In the genomic region with DNA sequence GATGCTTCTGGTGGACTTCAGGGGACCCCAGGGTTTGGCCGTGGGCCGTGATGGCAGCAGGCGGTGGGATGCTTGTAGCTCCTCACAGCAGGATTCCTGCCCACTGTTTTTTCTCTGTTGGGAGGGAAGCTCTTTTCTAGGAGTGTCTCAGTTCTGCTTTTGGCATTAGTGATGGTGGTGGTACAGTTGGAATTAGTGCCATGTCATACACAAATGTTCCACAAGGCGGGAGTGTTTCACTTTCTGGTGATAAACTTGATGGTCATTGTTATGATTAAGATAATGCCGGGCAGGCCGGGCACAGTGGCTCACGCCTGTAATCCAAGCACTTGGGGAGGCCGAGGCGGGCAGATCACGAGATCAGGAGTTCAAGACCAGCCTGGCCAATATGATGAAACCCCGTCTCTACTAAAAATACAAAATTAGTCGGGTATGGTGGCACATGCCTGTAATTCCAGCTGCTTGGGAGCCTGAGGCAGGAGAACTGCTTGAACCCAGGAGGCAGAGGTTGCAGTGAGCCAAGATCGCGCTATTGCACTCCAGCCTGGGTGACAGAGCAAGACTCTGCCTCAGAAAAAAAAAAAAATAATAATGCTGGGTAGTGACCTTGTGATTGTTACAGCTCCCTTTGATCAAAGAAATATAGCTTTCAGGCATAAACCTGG, we compare ENCODE assay signal across 8 cellular contexts. TPM values are rescaled to one million over a fixed set of nuclear protein-coding genes. Genes with fewer than 3 reads are reported as not detected.
DNase-seq lines count a peak whose midpoint lies in the region; ATAC-seq and TF ChIP-seq lines count a peak whose summit lies in the region.
"Not testable (repeated sequence)": the region's sequence is repeated elsewhere in the genome, so short reads cannot be mapped to it uniquely, and the experiment has no call there.

No MANE protein-coding gene starts in this region.

- not testable (repeated sequence) for H3K4me3 ChIP-seq in fibroblast of the aortic adventitia (ENCODE audit: low read depth, low read length)

- peaks cover 12% of the 10 kb centered on the region for H3K36me3 Mint-ChIP-seq in memory B cell

- not testable (repeated sequence) for H3K27me3 Mint-ChIP-seq in memory B cell

- not testable (repeated sequence) for H3K4me3 Mint-ChIP-seq in memory B cell

- not testable (repeated sequence) for H3K4me1 Mint-ChIP-seq in memory B cell

- peak overlapping the region; percentile 35 for H3K27ac Mint-ChIP-seq in memory B cell

- H3K9me3 Mint-ChIP-seq in memory B cell: not testable (repeated sequence)

- peak; percentile 71 for ATAC-seq in memory B cell (ENCODE audit: low read depth)

- TF ChIP-seq CTCF in GM13977 (IDR thresholded peaks at IDR 0.05; ENCODE audit: extremely low read depth, insufficient read depth, missing control alignments): peak; percentile 61
- TF ChIP-seq CTCF in fibroblast of the aortic adventitia (IDR thresholded peaks at IDR 0.05; ENCODE audit: insufficient read depth, low read length): peak; percentile 80

- peak; percentile 79 for DNase-seq in Ammon's horn (ENCODE audit: low spot score)
- DNase-seq in GM13977 (ENCODE audit: low spot score): peak; percentile 66
- peak; percentile 10 to 71 (median 40) for DNase-seq in NCI-H1417 (lab: John Stamatoyannopoulos, UW)
- DNase-seq in SK-MEL-5 (ENCODE audit: low read depth, low spot score): peak; percentile 73
- DNase-seq in amniotic epithelial cell (ENCODE audit: low read depth): peak; percentile 77
- peak; percentile 91 for DNase-seq in fibroblast of the aortic adventitia (ENCODE audit: low read depth)
- peak; percentile 41 to 42 for DNase-seq in memory B cell (ENCODE audit: low spot score in 2 of 2)
- DNase-seq in stimulated activated CD4-positive, alpha-beta T cell treated with anti-CD3 and anti-CD28 coated beads, Interleukin-15, amount 100 ng/mL, for 24 hours: peak; percentile 16

- in situ Hi-C loops in GM13977 (cut with MboI; ENCODE audit: low pct_unique_long_range_greater_than_20kb, low sequenced_read_pairs, unreplicated experiment); SK-MEL-5 (cut with HindIII; ENCODE audit: low pct_unique_long_range_greater_than_20kb, low sequenced_read_pairs): not testable (repeated sequence)

RNA-seq across cellular contexts. Expression of gene PGD, which starts 21.4 kb away (rescaled TPM):
- total RNA-seq in SK-MEL-5 (2014; rRNA removed; shearing (Covaris generic)): 30.2 and 36.1 TPM in 2 replicates
- polyA plus RNA-seq in SK-MEL-5 (2015; cell fraction: cytosol; rRNA removed): 74.6 and 75.3 TPM in 2 replicates
- 30.8 and 38.1 TPM in 2 replicates for polyA plus RNA-seq in SK-MEL-5 (2015; cell fraction: nucleus; rRNA removed)
- 108 and 494 TPM in 2 replicates for total RNA-seq in fibroblast of the aortic adventitia (ENCODE audit: low replicate concordance)

RNA-seq across cellular contexts. Expression of gene CENPS, which starts 52.7 kb away (rescaled TPM):
- 13.4 and 14.5 TPM in 2 replicates for total RNA-seq in SK-MEL-5 (2014; rRNA removed; shearing (Covaris generic))
- polyA plus RNA-seq in SK-MEL-5 (2015; cell fraction: cytosol; rRNA removed): 12.2 and 19.5 TPM in 2 replicates
- 5.6 and 7.7 TPM in 2 replicates for polyA plus RNA-seq in SK-MEL-5 (2015; cell fraction: nucleus; rRNA removed)
- total RNA-seq in fibroblast of the aortic adventitia (ENCODE audit: low replicate concordance): 11.0 and 25.8 TPM in 2 replicates

Comparison
In these comparisons a context has a peak if more than half of its experiments do, and no peak if none do; other contexts are left out.
1. DNase-seq: peak in every context shown above with its lines; median percentile 91 in fibroblast of the aortic adventitia; 79 in Ammon's horn; 77 in amniotic epithelial cell; 73 in SK-MEL-5; 66 in GM13977; 42 in memory B cell; 40 in NCI-H1417; 16 in stimulated activated CD4-positive, alpha-beta T cell treated with anti-CD3 and anti-CD28 coated beads, Interleukin-15, amount 100 ng/mL, for 24 hours.